In the genomic region with DNA sequence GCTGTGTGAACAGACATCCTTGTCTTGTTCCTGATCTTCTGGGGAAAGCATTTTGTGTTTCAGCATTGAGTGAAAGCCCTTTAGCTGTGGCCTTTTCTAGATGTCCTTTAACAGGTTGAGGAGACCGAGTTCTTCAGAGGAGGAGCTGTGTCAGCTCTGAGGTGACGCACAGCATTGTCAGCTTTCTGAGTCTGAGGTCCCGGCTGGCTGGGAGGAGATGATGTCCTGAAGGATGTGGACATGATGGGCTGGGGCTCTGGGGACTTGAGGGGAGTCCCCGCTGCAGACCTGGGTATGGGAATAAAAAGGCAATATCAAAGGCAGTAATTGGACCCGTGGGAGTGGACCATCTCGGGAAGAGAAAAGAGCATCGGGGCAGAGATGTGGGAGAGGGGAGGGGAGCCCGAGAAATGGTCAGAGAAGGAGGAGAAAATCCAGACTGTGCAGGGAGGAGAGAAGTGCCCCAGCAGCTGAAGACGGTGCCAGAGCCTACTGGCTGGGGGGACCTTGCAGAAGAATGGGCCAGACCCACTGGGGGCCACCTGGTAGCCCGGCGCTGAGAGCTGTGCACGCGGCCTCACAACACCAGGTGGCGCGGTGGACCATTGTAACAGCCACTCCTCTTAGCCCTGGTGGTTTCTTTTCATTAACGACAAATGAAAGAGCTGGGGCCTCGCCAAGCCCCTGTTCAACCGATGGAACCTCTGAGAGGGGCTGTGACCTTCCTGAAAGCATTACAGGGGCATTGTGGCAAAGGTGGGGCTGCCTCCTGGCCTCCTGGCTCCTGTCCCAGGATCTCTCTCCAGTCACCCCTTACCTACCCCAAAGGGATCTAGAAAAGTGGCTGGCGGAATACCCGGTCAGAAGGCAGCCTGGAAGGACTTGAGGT, we compare ENCODE assay signal across 8 cellular contexts.
DNase-seq lines count a peak whose midpoint lies in the region; ATAC-seq and TF ChIP-seq lines count a peak whose summit lies in the region.

No MANE protein-coding gene starts in this region.

- in situ Hi-C loops in Panc1 (cut with HindIII; ENCODE audit: low pct_unique_long_range_greater_than_20kb, low sequenced_read_pairs): no loop called here

- H3K4me1 ChIP-seq in Panc1 (ENCODE audit: control insufficient read depth, insufficient read depth, low read length): 0 out of 2 replicates have a peak, but pooled peaks cover 3% of the 10 kb centered on the region
- H3K4me1 ChIP-seq in fibroblast of lung (ENCODE audit: control insufficient read depth, extremely low read depth, insufficient read depth, low read length): no peaks in the 10 kb centered on the region

- H3K79me2 ChIP-seq in fibroblast of lung (ENCODE audit: control insufficient read depth, insufficient read depth, low read length): no peaks in the 10 kb centered on the region

- H3K4me3 ChIP-seq in Panc1 (ENCODE audit: low read depth in 2 of 2, low read length in 2 of 2) (peak overlapping the region in 1 of 2 experiments; percentile 41; a peak in 2 of 4 replicates), fibroblast of lung (replicated peaks in 1 of 4; ENCODE audit: control extremely low read depth in 1 of 4, insufficient read depth in 1 of 4, low read depth in 3 of 4, low read length in 4 of 4) (peak overlapping the region in 1 of 4 experiments; percentile 23)

- H3K36me3 Mint-ChIP-seq in activated T-cell treated with anti-CD3 and anti-CD28 coated beads, Interleukin-2, amount 50 U/mL, for 4 hours (ENCODE audit: insufficient read depth): no peaks in the 10 kb centered on the region
- H3K36me3 Mint-ChIP-seq in nephron progenitor cell (ENCODE audit: low read depth): no peaks in the 10 kb centered on the region

- CTCF ChIA-PET in Panc1 (lab: Charles Lee): interaction anchor here (0.5 to 2.2 kb wide), 15 partner anchors 11 to 547 kb away, joined by 3 to 12 read pairs (median 5); a partner anchor contains a TSS

- peak overlapping the region; percentile 21 for H3K4me3 Mint-ChIP-seq in activated T-cell treated with anti-CD3 and anti-CD28 coated beads, Interleukin-2, amount 50 U/mL, for 4 hours
- H3K4me3 Mint-ChIP-seq in nephron progenitor cell: peak overlapping the region; percentile 15

- peak; percentile 89 for DNase-seq in AG20443 (ENCODE audit: low spot score)
- DNase-seq in GM19240 (ENCODE audit: insufficient read length, low spot score): peak; percentile 54
- peak; percentile 52 for DNase-seq in KG1 (lab: John Stamatoyannopoulos, UW)
- peak; percentile 43 for DNase-seq in Panc1 (ENCODE audit: low read depth, low spot score)
- peak; percentile 82 for DNase-seq in activated T-cell treated with anti-CD3 and anti-CD28 coated beads, Interleukin-2, amount 50 U/mL, for 4 hours
- peak; percentile 43 to 52 for DNase-seq in fibroblast of lung (ENCODE audit: low read depth in 2 of 2)
- DNase-seq in nephron progenitor cell: peak; percentile 85
- DNase-seq in stimulated activated naive CD4-positive, alpha-beta T cell treated with Interleukin-2 at 50 U/mL for 16 hours (lab: John Stamatoyannopoulos, UW): peak; percentile 74

- peak overlapping the region; percentile 59 for H3K4me2 ChIP-seq in fibroblast of lung (ENCODE audit: extremely low read depth, insufficient read depth, low read length)

- no peaks in the 10 kb centered on the region for H4K20me1 ChIP-seq in fibroblast of lung (ENCODE audit: control insufficient read depth, extremely low read depth, insufficient read depth, low read length)

- H3K4me1 Mint-ChIP-seq in activated T-cell treated with anti-CD3 and anti-CD28 coated beads, Interleukin-2, amount 50 U/mL, for 4 hours (ENCODE audit: low read depth): peaks cover 26% of the 10 kb centered on the region
- H3K4me1 Mint-ChIP-seq in nephron progenitor cell: peaks cover 13% of the 10 kb centered on the region

- no peak overlapping the region for H3K27ac Mint-ChIP-seq in nephron progenitor cell

- intact Hi-C loops in Panc1 (cut with micrococcal nuclease; ENCODE audit: unreplicated experiment): loop anchor here (5.0 kb wide), 2 partner anchors 195 to 250 kb away; no protein-coding TSS in a partner anchor

- no peaks in the 10 kb centered on the region for H3K9me3 Mint-ChIP-seq in activated T-cell treated with anti-CD3 and anti-CD28 coated beads, Interleukin-2, amount 50 U/mL, for 4 hours
- peaks cover 3% of the 10 kb centered on the region for H3K9me3 Mint-ChIP-seq in nephron progenitor cell

- H3K27ac ChIP-seq in Panc1 (ENCODE audit: low read length) (no peak overlapping the region), fibroblast of lung (ENCODE audit: insufficient read depth, low read length) (no peak overlapping the region)

- BruUV-seq in Panc1 (replicated peaks; lab: Mats Ljungman, UMichigan): no TSS peak

- H2AFZ ChIP-seq in fibroblast of lung (ENCODE audit: low read length): no peak overlapping the region

- POLR2A ChIA-PET in Panc1 (lab: Charles Lee): interaction anchor here (0.5 kb wide), 1 partner anchor 254 kb away, joined by 3 read pairs; no protein-coding TSS in a partner anchor

- peak; percentile 98 for ATAC-seq in Panc1
- ATAC-seq in activated T-cell treated with anti-CD3 and anti-CD28 coated beads, Interleukin-2, amount 50 U/mL, for 4 hours: peak; percentile 97 to 99

- H3K9me3 ChIP-seq in Panc1 (ENCODE audit: control insufficient read depth, insufficient read depth, low read depth, low read length) (no peaks in the 10 kb centered on the region), fibroblast of lung (ENCODE audit: control insufficient read depth, insufficient read depth, low read depth, low read length) (no peaks in the 10 kb centered on the region)

- H3K27me3 ChIP-seq in Panc1 (ENCODE audit: control insufficient read depth, insufficient read depth, low read length) (peaks cover 5% of the 10 kb centered on the region; the same call in 1 of the 2 replicates), fibroblast of lung (ENCODE audit: control insufficient read depth, insufficient read depth, low read length) (no peaks in the 10 kb centered on the region)

- TF ChIP-seq CTCF in Panc1 (IDR thresholded peaks at IDR 0.05) (peak; percentile 94), fibroblast of lung (conservative IDR thresholded peaks at IDR 0.05 in 1 of 2, IDR thresholded peaks at IDR 0.05 in 1 of 2; ENCODE audit: low read depth in 1 of 2, low read length in 2 of 2) (peak; percentile 76 to 84), nephron progenitor cell (IDR thresholded peaks at IDR 0.05) (peak; percentile 79)

- no peak overlapping the region for H3K9ac ChIP-seq in fibroblast of lung (ENCODE audit: insufficient read depth, low read length)

- H3K27me3 Mint-ChIP-seq in activated T-cell treated with anti-CD3 and anti-CD28 coated beads, Interleukin-2, amount 50 U/mL, for 4 hours (ENCODE audit: low read depth): peaks cover 3% of the 10 kb centered on the region
- peaks cover 19% of the 10 kb centered on the region for H3K27me3 Mint-ChIP-seq in nephron progenitor cell (ENCODE audit: low read depth, poor library complexity)

- H3K36me3 ChIP-seq in Panc1 (ENCODE audit: control insufficient read depth, insufficient read depth, low read length): no peaks in the 10 kb centered on the region
- H3K36me3 ChIP-seq in fibroblast of lung (ENCODE audit: control insufficient read depth, insufficient read depth, low read length): no peaks in the 10 kb centered on the region
